Comparison of ENCODE assay signal across 18 cellular contexts in genomic region chr2:118973542-118973951, GRCh38. TPM values are rescaled to one million over a fixed set of nuclear protein-coding genes. Genes with fewer than 3 reads are reported as not detected.
DNase-seq lines count a peak whose midpoint lies in the region; ATAC-seq and TF ChIP-seq lines count a peak whose summit lies in the region.
"Had no signal": no experiment of that assay in that cellular context is flagged by ENCODE, and none has a peak within 500 bp of the region (broad histone marks: within the 10 kb centered on the region; RNA-seq: fewer than 3 reads in every experiment).

No MANE protein-coding gene starts in this region.

- DNase-seq in EL, result peak; percentile 10
- DNase-seq in RWPE1 (ENCODE audit: low spot score), result peak; percentile 35
- no peak for DNase-seq in foreskin keratinocyte
- peak; percentile 57 to 58 for DNase-seq in trophoblast cell
- DNase-seq in stimulated activated CD8-positive, alpha-beta memory T cell treated with anti-CD3 and anti-CD28 coated beads, Interleukin-4, amount 100 ng/mL, for 48 hours, result no peak
- no peak for DNase-seq in OCI-LY7 (ENCODE audit: low spot score)
- DNase-seq in nucleus accumbens (lab: John Stamatoyannopoulos, UW), result no peak
- DNase-seq: activated CD8-positive, alpha-beta memory T cell treated with anti-CD3 and anti-CD28 coated beads for 24 hours; CD4-positive, alpha-beta T cell; central memory CD4-positive, alpha-beta T cell; MM.1S; NCI-H446; SHP77 treated with DMSO at 0.1 percent for 48 hours; stimulated activated CD4-positive, alpha-beta T cell treated with anti-CD3 and anti-CD28 coated beads, Interleukin-4, amount 100 ng/mL, for 24 hours; stimulated activated naive CD8-positive, alpha-beta T cell treated with anti-CD3 and anti-CD28 coated beads, Interleukin-15, Interleukin-2, amounts not matched to agents 100 U/mL and 50 U/mL, for 24 hours had no signal

- H3K9ac ChIP-seq in trophoblast cell (ENCODE audit: low read length), result no peak overlapping the region

- no peak overlapping the region for H4K12ac ChIP-seq in trophoblast cell (ENCODE audit: low read depth, low read length)

- CTCF ChIA-PET in RWPE1 (lab: Yijun Ruan, JAX), result interaction anchor here (0.7 to 1.0 kb wide), 3 partner anchors 13 to 101 kb away, joined by 3 to 5 read pairs (median 3); no protein-coding TSS in a partner anchor
- CTCF ChIA-PET in OCI-LY7 (lab: Charles Lee; ENCODE audit: unreplicated experiment), result no interaction called here

- H3K23ac ChIP-seq in trophoblast cell (ENCODE audit: low read length), result no peak overlapping the region

- H3K27ac ChIP-seq in RWPE1 (no peak overlapping the region), foreskin keratinocyte (peak overlapping the region; percentile 73), trophoblast cell (ENCODE audit: low read depth, low read length) (no peak overlapping the region), OCI-LY7 (ENCODE audit: low read depth, low read length, poor library complexity, severe bottlenecking) (no peak overlapping the region)

- intact Hi-C loops in OCI-LY7 (cut with micrococcal nuclease; ENCODE audit: unreplicated experiment), result no loop called here

- no peak overlapping the region for H3K4me2 ChIP-seq in trophoblast cell (ENCODE audit: low read length)
- no peak overlapping the region for H3K4me2 ChIP-seq in OCI-LY7 (ENCODE audit: low read length)
- H3K4me2 ChIP-seq: GM23338 had no signal

- no peak overlapping the region for H4K91ac ChIP-seq in trophoblast cell (ENCODE audit: low read depth, low read length)

- H3K27me3 ChIP-seq in foreskin keratinocyte (no peaks in the 10 kb centered on the region), trophoblast cell (ENCODE audit: insufficient read depth, low read length) (no peaks in the 10 kb centered on the region)

- peak; percentile 1 for ATAC-seq in foreskin keratinocyte
- no peak for ATAC-seq in GM18511 (IDR thresholded peaks at IDR 0.05; ENCODE audit: unreplicated experiment)
- ATAC-seq: GM23338; stimulated activated naive CD8-positive, alpha-beta T cell treated with anti-CD3 and anti-CD28 coated beads, Interleukin-15, Interleukin-2, amounts not matched to agents 100 U/mL and 50 U/mL, for 24 hours had no signal

- H2BK120ac ChIP-seq in trophoblast cell (ENCODE audit: insufficient read depth, low read length, poor library complexity), result no peak overlapping the region

- no TSS peak for BruUV-seq in OCI-LY7 (replicated peaks; lab: Mats Ljungman, UMichigan)

- peaks cover 41% of the 10 kb centered on the region for H3K4me1 ChIP-seq in foreskin keratinocyte
- H3K4me1 ChIP-seq in trophoblast cell (ENCODE audit: control insufficient read depth in 1 of 2, insufficient read depth in 2 of 2, low read length in 2 of 2), result peaks cover 10% of the 10 kb centered on the region in 2 experiments
- H3K4me1 ChIP-seq in OCI-LY7 (ENCODE audit: insufficient read depth, low read length, poor library complexity, severe bottlenecking), result no peaks in the 10 kb centered on the region

- POLR2A ChIA-PET in RWPE1 (lab: Yijun Ruan, JAX; ENCODE audit: low non-redundant PET) (no interaction called here), OCI-LY7 (lab: Charles Lee) (interaction anchor here (0.8 kb wide), 1 partner anchor 110 kb away, joined by 4 read pairs; no protein-coding TSS in a partner anchor)

- TF ChIP-seq CTCF in RWPE1 (conservative IDR thresholded peaks at IDR 0.05; ENCODE audit: low read depth), result no peak
- no peak for TF ChIP-seq CTCF in foreskin keratinocyte (conservative IDR thresholded peaks at IDR 0.05)
- TF ChIP-seq CTCF in OCI-LY7 (conservative IDR thresholded peaks at IDR 0.05; ENCODE audit: low read length), result no peak

- no peaks in the 10 kb centered on the region for H3K79me2 ChIP-seq in trophoblast cell (ENCODE audit: control insufficient read depth, insufficient read depth, low read length, poor library complexity)
- no peaks in the 10 kb centered on the region for H3K79me2 ChIP-seq in OCI-LY7 (ENCODE audit: insufficient read depth, low read depth, low read length)

- no peak overlapping the region for H4K8ac ChIP-seq in trophoblast cell (ENCODE audit: low read depth, low read length)

- H3K4me3 ChIP-seq in trophoblast cell (ENCODE audit: low read depth, low read length) (no peak overlapping the region), OCI-LY7 (ENCODE audit: low read depth, low read length, poor library complexity, severe bottlenecking) (no peak overlapping the region)
- H3K4me3 ChIP-seq: GM23338 had no signal

- H3K18ac ChIP-seq in trophoblast cell (ENCODE audit: low read length), result no peak overlapping the region

- H3K9me3 ChIP-seq in trophoblast cell (ENCODE audit: insufficient read depth, low read depth, low read length) (peaks cover 6% of the 10 kb centered on the region), OCI-LY7 (ENCODE audit: low read length) (no peaks in the 10 kb centered on the region)

- WGBS in trophoblast cell (ENCODE audit: extremely low coverage, insufficient coverage, insufficient read length), result no CpG with 5 or more reads among the region's 4 CpGs

- H3K14ac ChIP-seq in trophoblast cell (ENCODE audit: low read length), result no peak overlapping the region

- no peaks in the 10 kb centered on the region for H3K79me1 ChIP-seq in trophoblast cell (ENCODE audit: low read length)

- H2AFZ ChIP-seq in trophoblast cell (ENCODE audit: insufficient read depth, low read length, poor library complexity) (no peak overlapping the region), OCI-LY7 (ENCODE audit: low read length) (no peak overlapping the region)
- H2AFZ ChIP-seq: GM23338 had no signal

- no peak overlapping the region for H2BK5ac ChIP-seq in trophoblast cell (ENCODE audit: low read depth, low read length, poor library complexity)

- H2BK12ac ChIP-seq in trophoblast cell (ENCODE audit: low read length), result no peak overlapping the region

- no peak overlapping the region for H2AK5ac ChIP-seq in trophoblast cell (ENCODE audit: low read length)

- H3K9me2 ChIP-seq in OCI-LY7 (ENCODE audit: insufficient read depth, low read length), result no peaks in the 10 kb centered on the region

- no peaks in the 10 kb centered on the region for H3K36me3 ChIP-seq in trophoblast cell (ENCODE audit: control insufficient read depth in 1 of 2, insufficient read depth in 2 of 2, low read length in 2 of 2)
- H3K36me3 ChIP-seq in OCI-LY7 (ENCODE audit: insufficient read depth, low read length), result no peaks in the 10 kb centered on the region

- no peak overlapping the region for H3K4ac ChIP-seq in trophoblast cell (ENCODE audit: low read depth, low read length)

- no peaks in the 10 kb centered on the region for H4K20me1 ChIP-seq in OCI-LY7 (ENCODE audit: insufficient read depth, low read length)

RNA-seq across cellular contexts. Expression of gene MARCO, which starts 31.6 kb away (rescaled TPM):
- 0.11 and 0.14 TPM in 2 replicates for total RNA-seq in foreskin keratinocyte
- 0.11 and 0.22 TPM in 2 replicates for polyA plus RNA-seq in foreskin keratinocyte
- polyA plus RNA-seq in trophoblast cell (2013), result 0.07 and 0.08 TPM in 2 replicates
- total RNA-seq in OCI-LY7 (2014; rRNA removed; shearing (Covaris generic)), result not detected in 2 replicates
- total RNA-seq in OCI-LY7 (2022), result not detected in 2 replicates
- total RNA-seq: endothelial cell of umbilical vein, GM23338 had no signal
- polyA plus RNA-seq: endothelial cell of umbilical vein, GM23338 had no signal

Comparison
In these comparisons a context has a peak if more than half of its experiments do, and no peak if none do; other contexts are left out.
1. DNase-seq: peak in EL (single experiment), RWPE1 (single experiment) and trophoblast cell (2 of 2); none in foreskin keratinocyte (0 of 2), stimulated activated CD8-positive, alpha-beta memory T cell treated with anti-CD3 and anti-CD28 coated beads, Interleukin-4, amount 100 ng/mL, for 48 hours (single experiment), OCI-LY7 (single experiment) and nucleus accumbens (0 of 56).